In the genomic region with DNA sequence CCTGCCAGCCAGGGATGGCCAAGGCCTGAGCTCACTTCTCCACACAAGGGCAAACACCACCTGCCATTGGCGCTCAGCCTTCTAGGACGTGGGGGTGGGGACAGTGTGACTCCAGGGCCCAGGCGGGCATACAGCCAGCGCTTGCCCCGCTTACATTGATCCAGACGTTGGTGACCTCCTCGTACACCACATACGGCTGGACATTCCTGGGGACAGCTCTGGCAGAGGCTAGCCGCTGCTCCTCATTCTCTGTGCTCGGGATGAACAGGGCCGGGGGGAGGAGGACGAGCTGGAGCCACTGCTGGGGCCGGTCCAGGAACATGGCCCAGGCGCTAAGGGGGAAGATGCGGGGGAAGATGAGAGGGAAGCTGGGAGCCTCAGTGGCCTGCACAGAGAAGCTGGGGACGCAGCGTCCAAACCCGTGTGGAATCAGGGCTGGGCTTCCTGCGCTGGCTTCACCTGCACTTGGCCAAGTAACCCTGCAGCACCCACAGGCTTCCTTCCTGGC, we compare ENCODE assay signal across 1 cellular context.
TF ChIP-seq lines count a peak whose summit lies in the region.

No MANE protein-coding gene starts in this region.

TF ChIP-seq in IMR-90, 13 proteins besides CTCF, POLR2A, EP300 and RAD21:
- TF ChIP-seq, protein P1, sequence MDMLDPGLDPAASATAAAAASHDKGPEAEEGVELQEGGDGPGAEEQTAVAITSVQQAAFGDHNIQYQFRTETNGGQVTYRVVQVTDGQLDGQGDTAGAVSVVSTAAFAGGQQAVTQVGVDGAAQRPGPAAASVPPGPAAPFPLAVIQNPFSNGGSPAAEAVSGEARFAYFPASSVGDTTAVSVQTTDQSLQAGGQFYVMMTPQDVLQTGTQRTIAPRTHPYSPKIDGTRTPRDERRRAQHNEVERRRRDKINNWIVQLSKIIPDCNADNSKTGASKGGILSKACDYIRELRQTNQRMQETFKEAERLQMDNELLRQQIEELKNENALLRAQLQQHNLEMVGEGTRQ (IDR thresholded peaks at IDR 0.05; ENCODE audit: low read depth, low read length) = no peak
- no peak for TF ChIP-seq MAZ (IDR thresholded peaks at IDR 0.05; ENCODE audit: borderline replicate concordance, low read depth, low read length)
- TF ChIP-seq NFE2L2 (IDR thresholded peaks at IDR 0.05; ENCODE audit: low read depth, low read length) = no peak
- TF ChIP-seq, protein P2, sequence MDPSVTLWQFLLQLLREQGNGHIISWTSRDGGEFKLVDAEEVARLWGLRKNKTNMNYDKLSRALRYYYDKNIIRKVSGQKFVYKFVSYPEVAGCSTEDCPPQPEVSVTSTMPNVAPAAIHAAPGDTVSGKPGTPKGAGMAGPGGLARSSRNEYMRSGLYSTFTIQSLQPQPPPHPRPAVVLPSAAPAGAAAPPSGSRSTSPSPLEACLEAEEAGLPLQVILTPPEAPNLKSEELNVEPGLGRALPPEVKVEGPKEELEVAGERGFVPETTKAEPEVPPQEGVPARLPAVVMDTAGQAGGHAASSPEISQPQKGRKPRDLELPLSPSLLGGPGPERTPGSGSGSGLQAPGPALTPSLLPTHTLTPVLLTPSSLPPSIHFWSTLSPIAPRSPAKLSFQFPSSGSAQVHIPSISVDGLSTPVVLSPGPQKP (IDR thresholded peaks at IDR 0.05; ENCODE audit: borderline replicate concordance, low read depth, low read length) = no peak
- no peak for TF ChIP-seq SMC3 (IDR thresholded peaks at IDR 0.05; ENCODE audit: low read depth, low read length)
- no peak for TF ChIP-seq CEBPB (IDR thresholded peaks at IDR 0.05; ENCODE audit: low read depth, low read length)
- no peak for TF ChIP-seq MXI1 (IDR thresholded peaks at IDR 0.05; ENCODE audit: borderline replicate concordance, low read depth, low read length)
- no peak for TF ChIP-seq RCOR1 (IDR thresholded peaks at IDR 0.05; ENCODE audit: insufficient replicate concordance, low read length)
- TF ChIP-seq BHLHE40 (IDR thresholded peaks at IDR 0.05; ENCODE audit: low read depth, low read length) = no peak
- TF ChIP-seq MAFK (IDR thresholded peaks at IDR 0.05; ENCODE audit: low read depth, low read length) = no peak
- no peak for TF ChIP-seq CHD1 (IDR thresholded peaks at IDR 0.05; ENCODE audit: low read depth, low read length)
- TF ChIP-seq FOS (IDR thresholded peaks at IDR 0.05; ENCODE audit: low read depth, low read length) = no peak
